In genomic region chr5:107576736-107577440, GRCh38 we compare ENCODE assay signal across 19 cellular contexts.
A peak's percentile ranks its signal among the peaks of the same experiment; 100 is the strongest.
DNase-seq lines count a peak whose midpoint lies in the region; ATAC-seq and TF ChIP-seq lines count a peak whose summit lies in the region.
"Had no signal": no experiment of that assay in that cellular context is flagged by ENCODE, and none has a peak within 500 bp of the region (broad histone marks: within the 10 kb centered on the region; RNA-seq: fewer than 3 reads in every experiment).

No MANE protein-coding gene starts in this region.

- H3K36me3 ChIP-seq in SJCRH30 = no peaks in the 10 kb centered on the region
- no peaks in the 10 kb centered on the region for H3K36me3 ChIP-seq in subcutaneous abdominal adipose tissue (ENCODE audit: control insufficient read depth in 5 of 5, insufficient read depth in 5 of 5, low read length in 5 of 5)
- H3K36me3 ChIP-seq: heart left ventricle had no signal

- H3K4me1 ChIP-seq in SJCRH30 = peaks cover 36% of the 10 kb centered on the region
- H3K4me1 ChIP-seq in foreskin keratinocyte = peaks cover 16% of the 10 kb centered on the region
- peaks cover 4 to 80% (median 53%) of the 10 kb centered on the region in 5 donors for H3K4me1 ChIP-seq in subcutaneous abdominal adipose tissue (ENCODE audit: control insufficient read depth in 5 of 5, insufficient read depth in 5 of 5, low read length in 5 of 5)

- no peak for DNase-seq in SJCRH30
- peak; percentile 81 to 88 for DNase-seq in foreskin keratinocyte
- DNase-seq in midbrain (lab: John Stamatoyannopoulos, UW) = no peak
- DNase-seq in KG1 (lab: John Stamatoyannopoulos, UW) = no peak
- DNase-seq in D341Med (ENCODE audit: low spot score) = no peak
- DNase-seq: activated CD4-positive, CD25-positive, alpha-beta regulatory T cell; activated T-cell treated with anti-CD3 and anti-CD28 coated beads, Interleukin-2, amount 50 U/mL, for 48 hours; cortex of kidney; heart left ventricle; MM.1S; natural killer cell; NCI-H1930; SHP77 treated with DMSO at 0.1 percent for 48 hours; stimulated activated CD4-positive, alpha-beta T cell treated with anti-CD3 and anti-CD28 coated beads, Interleukin-4, amount 100 ng/mL, for 24 hours had no signal

- H3K27me3 ChIP-seq in SJCRH30 (no peaks in the 10 kb centered on the region), foreskin keratinocyte (no peaks in the 10 kb centered on the region), subcutaneous abdominal adipose tissue (ENCODE audit: control insufficient read depth in 5 of 5, insufficient read depth in 4 of 5, low read length in 5 of 5) (no peaks in the 10 kb centered on the region)

- peak overlapping the region; percentile 43 for H3K27ac ChIP-seq in SJCRH30
- H3K27ac ChIP-seq in foreskin keratinocyte = peak overlapping the region; percentile 51
- H3K27ac ChIP-seq in subcutaneous abdominal adipose tissue (ENCODE audit: low read depth, low read length) = peak overlapping the region; percentile 89
- H3K27ac ChIP-seq: heart left ventricle had no signal

- no peak for TF ChIP-seq CTCF in foreskin keratinocyte (conservative IDR thresholded peaks at IDR 0.05)

- no peaks in the 10 kb centered on the region for H3K9me3 ChIP-seq in SJCRH30 (replicated peaks)
- H3K9me3 ChIP-seq in subcutaneous abdominal adipose tissue (ENCODE audit: control insufficient read depth in 5 of 5, low read length in 5 of 5) = no peaks in the 10 kb centered on the region
- H3K9me3 ChIP-seq: heart left ventricle had no signal

- peak overlapping the region in 2 of 5 donors; percentile 51 to 60 for H3K9ac ChIP-seq in subcutaneous abdominal adipose tissue (ENCODE audit: low read length in 5 of 5)

- ATAC-seq in HG02610 (IDR thresholded peaks at IDR 0.05; ENCODE audit: unreplicated experiment) (peak; percentile 50), foreskin keratinocyte (peak; percentile 51), HG02759 (IDR thresholded peaks at IDR 0.05; ENCODE audit: unreplicated experiment) (no peak)
- ATAC-seq: activated naive CD4-positive, alpha-beta T cell treated with anti-CD3 and anti-CD28 coated beads, Interleukin-2, amount 50 U/mL, for 72 hours; heart left ventricle; natural killer cell had no signal

- H3K4me3 ChIP-seq in SJCRH30 (no peak overlapping the region), subcutaneous abdominal adipose tissue (ENCODE audit: low read depth in 1 of 5, low read length in 5 of 5) (no peak overlapping the region)
- H3K4me3 ChIP-seq: heart left ventricle, skin epidermis had no signal

Comparison
In these comparisons a context has a peak if more than half of its experiments do, and no peak if none do; other contexts are left out.
1. DNase-seq: peak in foreskin keratinocyte (2 of 2); none in SJCRH30 (0 of 2), midbrain (single experiment), KG1 (single experiment) and D341Med (single experiment).
2. Peak in every context shown above with its lines, with median percentiles within 50 percentile points of each other: H3K27ac ChIP-seq.